ENCODE assay signal across 25 cellular contexts in genomic region chr1:22545126-22545525, GRCh38. TPM values are rescaled to one million over a fixed set of nuclear protein-coding genes. Genes with fewer than 3 reads are reported as not detected.
DNase-seq lines count a peak whose midpoint lies in the region; ATAC-seq, FAIRE-seq and TF ChIP-seq lines count a peak whose summit lies in the region.
"Had no signal": no experiment of that assay in that cellular context is flagged by ENCODE, and none has a peak within 500 bp of the region (broad histone marks: within the 10 kb centered on the region; RNA-seq: fewer than 3 reads in every experiment).

No MANE protein-coding gene starts in this region.

- 0 out of 5 replicates have a peak, but pooled peaks cover 0 to 2% of the 10 kb centered on the region in 2 experiments for H3K4me1 ChIP-seq in K562 (replicated peaks in 1 of 2; ENCODE audit: control insufficient read depth in 2 of 2, insufficient read depth in 2 of 2, low read length in 2 of 2)
- peaks cover 0 to 4% of the 10 kb centered on the region in 2 donors for H3K4me1 ChIP-seq in neuronal stem cell (ENCODE audit: control insufficient read depth in 2 of 2, insufficient read depth in 1 of 2, low read depth in 1 of 2, low read length in 2 of 2)
- H3K4me1 ChIP-seq in HAP-1, result no peaks in the 10 kb centered on the region
- H3K4me1 ChIP-seq: A549, BE2C had no signal

- no peaks in the 10 kb centered on the region for H3K36me3 ChIP-seq in K562 (ENCODE audit: control insufficient read depth, insufficient read depth, low read length)
- no peaks in the 10 kb centered on the region for H3K36me3 ChIP-seq in neuronal stem cell (replicated peaks in 1 of 2; ENCODE audit: control insufficient read depth in 2 of 2, insufficient read depth in 2 of 2, low read length in 2 of 2)
- no peaks in the 10 kb centered on the region for H3K36me3 ChIP-seq in HAP-1 (replicated peaks)
- H3K36me3 ChIP-seq: BE2C; BLaER1 treated with 17β-estradiol and CSF1 and Interleukin-3, amounts not matched to agents 10 nM and 100 nM had no signal

- H3K9me3 ChIP-seq in K562 (replicated peaks; ENCODE audit: control insufficient read depth, insufficient read depth, low read depth, low read length), result no peaks in the 10 kb centered on the region
- peaks cover 0 to 1% of the 10 kb centered on the region in 2 donors for H3K9me3 ChIP-seq in neuronal stem cell (replicated peaks in 1 of 2; ENCODE audit: control insufficient read depth in 2 of 2, insufficient read depth in 1 of 2, low read depth in 1 of 2, low read length in 2 of 2)
- H3K9me3 ChIP-seq in HAP-1, result no peaks in the 10 kb centered on the region
- H3K9me3 ChIP-seq: A549; BE2C; BLaER1 treated with 17β-estradiol and CSF1 and Interleukin-3, amounts not matched to agents 10 nM and 100 nM had no signal

- no peak for ATAC-seq in K562
- no peak for ATAC-seq in GM18909 (IDR thresholded peaks at IDR 0.05; ENCODE audit: poor library complexity, unreplicated experiment)
- no peak for ATAC-seq in GM21515 (IDR thresholded peaks at IDR 0.05; ENCODE audit: unreplicated experiment)
- ATAC-seq: A549, GM12878 had no signal

- POLR2A ChIA-PET in K562 (lab: Yijun Ruan, JAX), result interaction anchor here (1.3 to 1.5 kb wide), 2 partner anchors 89 to 92 kb away, joined by 3 read pairs; no protein-coding TSS in a partner anchor

- TF ChIP-seq RAD21 in K562 (CRISPR knock-in tag; conservative IDR thresholded peaks at IDR 0.05 in 1 of 2, IDR thresholded peaks at IDR 0.05 in 1 of 2), result no peak

- DNase-seq in NCI-H82 treated with DMSO at 0.1 percent for 48 hours (lab: John Stamatoyannopoulos, UW; ENCODE audit: unreplicated experiment) (peak; percentile 16), K562 (ENCODE audit: extremely low read depth in 1 of 4, low spot score in 3 of 4) (no peak), neuronal stem cell (ENCODE audit: low spot score) (no peak), iPS-NIHi11 (ENCODE audit: low spot score) (no peak), HAP-1 (ENCODE audit: low spot score in 2 of 2) (no peak)
- DNase-seq: 8988T; ACHN; AML-193; BE2C; CD4-positive, alpha-beta T cell; CD8-positive, alpha-beta memory T cell; DMS 273 treated with DMSO at 0.1 percent for 48 hours; DMS79; EL; GDM1; GOT3; HCEC 1CT had no signal

- no peak overlapping the region for H4K91ac ChIP-seq in neuronal stem cell (ENCODE audit: low read depth, low read length, poor library complexity)

- CTCF ChIA-PET in K562 (lab: Yijun Ruan, JAX; ENCODE audit: low intra/inter-chr PET ratio), result no interaction called here

- no peak overlapping the region for H4K8ac ChIP-seq in neuronal stem cell (ENCODE audit: low read depth, low read length)

- intact Hi-C loops in K562 (cut with micrococcal nuclease), result loop anchor here (5.0 kb wide), 1 partner anchor 97 kb away; the partner anchor contains the start of gene C1QC

- no peak overlapping the region for H3K14ac ChIP-seq in neuronal stem cell (ENCODE audit: low read length)

- no peak overlapping the region for H3K4me3 ChIP-seq in K562
- no peak overlapping the region for H3K4me3 ChIP-seq in neuronal stem cell (ENCODE audit: low read length in 2 of 2)
- H3K4me3 ChIP-seq in HAP-1, result no peak overlapping the region
- H3K4me3 ChIP-seq: A549; BLaER1 treated with 17β-estradiol and CSF1 and Interleukin-3, amounts not matched to agents 10 nM and 100 nM; GM12878 had no signal

- H3K27me3 ChIP-seq in K562 (ENCODE audit: control insufficient read depth in 2 of 2, insufficient read depth in 2 of 2, low read length in 2 of 2), result peaks cover 47 to 83% of the 10 kb centered on the region in 2 experiments; a peak in 4 of 5 replicates
- peaks cover 0 to 63% (median 15%) of the 10 kb centered on the region in 3 experiments for H3K27me3 ChIP-seq in neuronal stem cell (ENCODE audit: control insufficient read depth in 3 of 3, insufficient read depth in 3 of 3, low read depth in 1 of 3, low read length in 3 of 3)
- H3K27me3 ChIP-seq in HAP-1 (ENCODE audit: low read depth), result peaks cover 26% of the 10 kb centered on the region
- H3K27me3 ChIP-seq: BE2C had no signal

- no peak overlapping the region for H2AFZ ChIP-seq in K562 (ENCODE audit: low read depth, low read length)
- H2AFZ ChIP-seq in neuronal stem cell (ENCODE audit: low read length), result no peak overlapping the region

- H3K79me2 ChIP-seq in K562 (ENCODE audit: control insufficient read depth, insufficient read depth, low read length), result no peaks in the 10 kb centered on the region

- H2BK120ac ChIP-seq in neuronal stem cell (ENCODE audit: low read depth, low read length), result no peak overlapping the region

- H3K27ac ChIP-seq in K562 (ENCODE audit: extremely low read depth, low read depth, low read length) (no peak overlapping the region), neuronal stem cell (replicated peaks; ENCODE audit: low read length) (no peak overlapping the region)
- H3K27ac ChIP-seq: A549; BLaER1 treated with 17β-estradiol and CSF1 and Interleukin-3, amounts not matched to agents 10 nM and 100 nM had no signal

- H3K9ac ChIP-seq in K562 (ENCODE audit: insufficient read depth in 1 of 2, low read depth in 2 of 2, low read length in 2 of 2) (no peak overlapping the region), neuronal stem cell (ENCODE audit: low read depth, low read length, poor library complexity) (no peak overlapping the region)
- H3K9ac ChIP-seq: BLaER1 treated with 17β-estradiol and CSF1 and Interleukin-3, amounts not matched to agents 10 nM and 100 nM had no signal

- no peaks in the 10 kb centered on the region for H3K79me1 ChIP-seq in neuronal stem cell (ENCODE audit: low read depth, low read length)

- no TSS peak for BruUV-seq in K562 (replicated peaks; lab: Mats Ljungman, UMichigan)

- no peak overlapping the region for H2BK15ac ChIP-seq in neuronal stem cell (ENCODE audit: low read length)

- no peak overlapping the region for H3K4me2 ChIP-seq in K562 (ENCODE audit: insufficient read depth, low read length)
- H3K4me2 ChIP-seq in neuronal stem cell (ENCODE audit: insufficient read depth, low read length, poor library complexity, severe bottlenecking), result no peak overlapping the region
- H3K4me2 ChIP-seq: A549; BLaER1 treated with 17β-estradiol and CSF1 and Interleukin-3, amounts not matched to agents 10 nM and 100 nM had no signal

- no peak for TF ChIP-seq POLR2A in K562 (conservative IDR thresholded peaks at IDR 0.05)

- peak; percentile 65 for FAIRE-seq in K562 (lab: Jason Lieb, UNC)
- FAIRE-seq: A549, D721Med, GM12878, H54 had no signal

- no peaks in the 10 kb centered on the region for H3K9me1 ChIP-seq in K562 (ENCODE audit: control insufficient read depth, insufficient read depth, low read length)

- no peak overlapping the region for H2BK12ac ChIP-seq in neuronal stem cell (ENCODE audit: low read length)

- H4K20me1 ChIP-seq in K562 (replicated peaks; ENCODE audit: control insufficient read depth, insufficient read depth, low read length), result peaks cover 20% of the 10 kb centered on the region; the same call in 1 of the 2 replicates

- no peak overlapping the region for H3K18ac ChIP-seq in neuronal stem cell (ENCODE audit: low read length)

- peak overlapping the region; percentile 80 for H3K23ac ChIP-seq in neuronal stem cell (ENCODE audit: low read depth, low read length, poor library complexity)

- no peak overlapping the region for H2BK5ac ChIP-seq in neuronal stem cell (ENCODE audit: low read length)

- no peak for TF ChIP-seq CTCF in K562 (IDR thresholded peaks at IDR 0.05 in 2 of 3, conservative IDR thresholded peaks at IDR 0.05 in 1 of 3; ENCODE audit: insufficient read depth in 2 of 3, low read depth in 1 of 3, low read length in 3 of 3)

- in situ Hi-C loops in K562 (cut with MboI), result no loop called here
- in situ Hi-C loops in HAP-1 (cut with MboI; ENCODE audit: low sequenced_read_pairs), result no loop called here

- H3K4ac ChIP-seq in neuronal stem cell (ENCODE audit: low read length), result no peak overlapping the region

- no peak overlapping the region for H2AK5ac ChIP-seq in neuronal stem cell (ENCODE audit: low read depth, low read length)

- WGBS in K562 (ENCODE audit: insufficient coverage, low coverage, missing lambda C conversion rate), result 3% methylated on average over 13 of the region's 13 CpGs
- WGBS in neuronal stem cell (ENCODE audit: extremely low coverage in 2 of 2, insufficient read length in 2 of 2, insufficient replicate concordance in 1 of 2), 2 donors, result no CpG with 5 or more reads among the region's 13 CpGs

- no peak for TF ChIP-seq EP300 in K562 (IDR thresholded peaks at IDR 0.05; ENCODE audit: low read length)

TF ChIP-seq in K562, 482 proteins besides CTCF, POLR2A, EP300 and RAD21 (continues in another document):
- no peak for TF ChIP-seq MEF2D (tag; conservative IDR thresholded peaks at IDR 0.05; ENCODE audit: low read depth)

RNA-seq across cellular contexts. Expression of gene EPHA8, which starts 18.2 kb away (rescaled TPM):
- not detected in 2 replicates for total RNA-seq in K562 (2011; cell fraction: chromatin; rRNA removed; ENCODE audit: low replicate concordance)
- not detected in 2 replicates for total RNA-seq in K562 (2011; cell fraction: nucleolus; rRNA removed)
- not detected in 2 replicates for total RNA-seq in K562 (2011; cell fraction: nucleoplasm; rRNA removed)
- total RNA-seq in K562 (2014; rRNA removed), result not detected in 2 replicates
- total RNA-seq in K562 (2014; rRNA removed; fragmentation: Illumina TruSeq; extraction: Trizol), result not detected in 2 replicates
- total RNA-seq in K562 (2015; rRNA removed; fragmentation: Illumina TruSeq; extraction: Trizol), result not detected in 2 replicates
- total RNA-seq in K562 (2021), result not detected in 2 replicates
- not detected in 2 replicates for polyA plus RNA-seq in K562 (2011; rRNA removed)
- polyA plus RNA-seq in K562 (2011; cell fraction: cytosol; rRNA removed), result not detected in 2 replicates
- not detected in 2 replicates for polyA plus RNA-seq in K562 (2011; cell fraction: nucleus; rRNA removed)
- polyA plus RNA-seq in K562 (2012), result not detected in 2 replicates
- not detected in 2 replicates for polyA plus RNA-seq in K562 (2014; fragmentation: Illumina TruSeq; extraction: Trizol)
- polyA plus RNA-seq in K562 (2014; fragmentation: Nextera tagmentation; extraction: Ambion mirVana), result not detected
- not detected in 2 replicates for polyA plus RNA-seq in K562 (2014; rRNA removed)
- not detected in 2 replicates for polyA minus RNA-seq in K562 (2011; rRNA and poly(A)+ RNA removed)
- polyA minus RNA-seq in K562 (2011; cell fraction: cytosol; rRNA and poly(A)+ RNA removed), result not detected in 2 replicates
- polyA minus RNA-seq in K562 (2011; cell fraction: nucleus; rRNA and poly(A)+ RNA removed), result not detected in 2 replicates
- polyA plus RNA-seq in neuronal stem cell (2013, experiment 1 of 2), result 0.03 TPM
- polyA plus RNA-seq in neuronal stem cell (2013, experiment 2 of 2), result 0.04 TPM
- total RNA-seq: CD4-positive, alpha-beta T cell; CD8-positive, alpha-beta memory T cell; GM12878 had no signal
- polyA plus RNA-seq: A549; CD14-positive monocyte; CD8-positive, alpha-beta memory T cell; GM12878 had no signal
